ENCODE assay signal across 22 cellular contexts in genomic region chr6:158569036-158569435, GRCh38. TPM values are rescaled to one million over a fixed set of nuclear protein-coding genes. Genes with fewer than 3 reads are reported as not detected.
DNase-seq lines count a peak whose midpoint lies in the region; ATAC-seq and FAIRE-seq lines count a peak whose summit lies in the region.
"Had no signal": no experiment of that assay in that cellular context is flagged by ENCODE, and none has a peak within 500 bp of the region (broad histone marks: within the 10 kb centered on the region; RNA-seq: fewer than 3 reads in every experiment).

No MANE protein-coding gene starts in this region.

- ATAC-seq in activated T-helper 17 cell treated with anti-CD3 and anti-CD28 coated beads, Interleukin-2, amount 50 U/mL, for 72 hours (replicated peaks): no peak
- ATAC-seq in naive thymus-derived CD4-positive, alpha-beta T cell: no peak
- ATAC-seq: left ventricle myocardium superior, mucosa of descending colon, Right ventricle myocardium inferior had no signal

- intact Hi-C loops in naive thymus-derived CD4-positive, alpha-beta T cell (cut with micrococcal nuclease): loop anchor here in 1 of 2 donors (10.0 kb wide), 1 partner anchor 1294 kb away; no protein-coding TSS in a partner anchor

- H3K9me3 ChIP-seq in BLaER1: no peaks in the 10 kb centered on the region
- no peaks in the 10 kb centered on the region for H3K9me3 ChIP-seq in BLaER1 treated with 17β-estradiol and CSF1 and Interleukin-3, amounts not matched to agents 10 nM and 100 nM (replicated peaks in 1 of 11)
- no peaks in the 10 kb centered on the region for H3K9me3 ChIP-seq in naive thymus-derived CD4-positive, alpha-beta T cell (ENCODE audit: control insufficient read depth in 2 of 3, low read length in 3 of 3)
- H3K9me3 ChIP-seq: mucosa of descending colon, transverse colon had no signal

- no peaks in the 10 kb centered on the region for H3K9me3 Mint-ChIP-seq in activated T-helper 17 cell treated with anti-CD3 and anti-CD28 coated beads, Interleukin-2, amount 50 U/mL, for 72 hours
- no peaks in the 10 kb centered on the region for H3K9me3 Mint-ChIP-seq in naive thymus-derived CD4-positive, alpha-beta T cell

- peak overlapping the region; percentile 87 for H3K4me2 ChIP-seq in BLaER1
- H3K4me2 ChIP-seq in BLaER1 treated with 17β-estradiol and CSF1 and Interleukin-3, amounts not matched to agents 10 nM and 100 nM: peak overlapping the region; percentile 63 to 91 (median 82)
- H3K4me2 ChIP-seq: hepatocyte had no signal

- peak overlapping the region; percentile 51; the same call in 1 of the 2 replicates for H3K27ac ChIP-seq in BLaER1
- H3K27ac ChIP-seq in BLaER1 treated with 17β-estradiol and CSF1 and Interleukin-3, amounts not matched to agents 10 nM and 100 nM: peak overlapping the region in 9 of 11 experiments; percentile 23 to 76 (median 53); a peak in 13 of 22 replicates
- no peak overlapping the region for H3K27ac ChIP-seq in naive thymus-derived CD4-positive, alpha-beta T cell (ENCODE audit: low read depth, low read length)
- H3K27ac ChIP-seq: hepatocyte, transverse colon had no signal

- peaks cover 73% of the 10 kb centered on the region for H3K4me1 ChIP-seq in BLaER1
- H3K4me1 ChIP-seq in BLaER1 treated with 17β-estradiol and CSF1 and Interleukin-3, amounts not matched to agents 10 nM and 100 nM: peaks cover 65 to 83% (median 76%) of the 10 kb centered on the region in 10 experiments
- H3K4me1 ChIP-seq in naive thymus-derived CD4-positive, alpha-beta T cell (ENCODE audit: control insufficient read depth in 2 of 2, insufficient read depth in 2 of 2, low read length in 2 of 2): peaks cover 22 to 66% of the 10 kb centered on the region in 2 donors

- peaks cover 42% of the 10 kb centered on the region for H3K36me3 Mint-ChIP-seq in activated T-helper 17 cell treated with anti-CD3 and anti-CD28 coated beads, Interleukin-2, amount 50 U/mL, for 72 hours (ENCODE audit: low read depth)
- H3K36me3 Mint-ChIP-seq in naive thymus-derived CD4-positive, alpha-beta T cell: peaks cover 0 to 18% (median 7%) of the 10 kb centered on the region in 5 donors

- H3K4me3 ChIP-seq in BLaER1: no peak overlapping the region
- no peak overlapping the region for H3K4me3 ChIP-seq in BLaER1 treated with 17β-estradiol and CSF1 and Interleukin-3, amounts not matched to agents 10 nM and 100 nM
- H3K4me3 ChIP-seq in naive thymus-derived CD4-positive, alpha-beta T cell (ENCODE audit: low read length): no peak overlapping the region
- H3K4me3 ChIP-seq: hepatocyte, mucosa of descending colon, transverse colon had no signal

- peak overlapping the region; percentile 96 for H3K27ac Mint-ChIP-seq in activated T-helper 17 cell treated with anti-CD3 and anti-CD28 coated beads, Interleukin-2, amount 50 U/mL, for 72 hours
- H3K27ac Mint-ChIP-seq in naive thymus-derived CD4-positive, alpha-beta T cell: peak overlapping the region in 6 of 9 donors; percentile 84 to 93 (median 88)

- H3K27me3 ChIP-seq in BLaER1: no peaks in the 10 kb centered on the region
- H3K27me3 ChIP-seq in BLaER1 treated with 17β-estradiol and CSF1 and Interleukin-3, amounts not matched to agents 10 nM and 100 nM: no peaks in the 10 kb centered on the region
- H3K27me3 ChIP-seq in naive thymus-derived CD4-positive, alpha-beta T cell (ENCODE audit: control insufficient read depth in 2 of 2, insufficient read depth in 2 of 2, low read length in 2 of 2): no peaks in the 10 kb centered on the region
- H3K27me3 ChIP-seq: hepatocyte, transverse colon had no signal

- H3K27me3 Mint-ChIP-seq in activated T-helper 17 cell treated with anti-CD3 and anti-CD28 coated beads, Interleukin-2, amount 50 U/mL, for 72 hours: no peaks in the 10 kb centered on the region
- no peaks in the 10 kb centered on the region for H3K27me3 Mint-ChIP-seq in naive thymus-derived CD4-positive, alpha-beta T cell

- H4K20me1 ChIP-seq in BLaER1: peaks cover 66% of the 10 kb centered on the region
- H4K20me1 ChIP-seq in BLaER1 treated with 17β-estradiol and CSF1 and Interleukin-3, amounts not matched to agents 10 nM and 100 nM: peaks cover 52 to 100% (median 95%) of the 10 kb centered on the region in 11 experiments; a peak in 20 of 22 replicates

- DNase-seq in naive thymus-derived CD4-positive, alpha-beta T cell: no peak
- DNase-seq in GM03348 (ENCODE audit: low spot score): no peak
- no peak for DNase-seq in RCC 7860 (ENCODE audit: low spot score)
- no peak for DNase-seq in T1000 (lab: John Stamatoyannopoulos, UW)
- DNase-seq: AML-193; effector CD8-positive, alpha-beta T cell; foreskin melanocyte; left ventricle myocardium superior; mucosa of descending colon; NCI-H1092; NCI-H1930; NCI-H2227 treated with DMSO at 0.1 percent for 48 hours; NCI-H748 treated with DMSO at 0.1 percent for 48 hours; stimulated activated CD4-positive, alpha-beta T cell treated with anti-CD3 and anti-CD28 coated beads, Interleukin-2, amount 100 ng/mL, for 48 hours; transverse colon had no signal

- peak overlapping the region; percentile 86 for H3K4me3 Mint-ChIP-seq in activated T-helper 17 cell treated with anti-CD3 and anti-CD28 coated beads, Interleukin-2, amount 50 U/mL, for 72 hours
- H3K4me3 Mint-ChIP-seq in naive thymus-derived CD4-positive, alpha-beta T cell: peak overlapping the region in 4 of 10 donors; percentile 2 to 80 (median 30)

- POLR2A ChIA-PET in naive thymus-derived CD4-positive, alpha-beta T cell (lab: Charles Lee): interaction anchor here (0.5 to 2.8 kb wide), 4 partner anchors 11 to 269 kb away, joined by 3 to 13 read pairs (median 4); no protein-coding TSS in a partner anchor

- FAIRE-seq in RCC 7860 (lab: Jason Lieb, UNC): no peak
- FAIRE-seq: H1, TTC549 had no signal

- H3K36me3 ChIP-seq in BLaER1: peaks cover 10% of the 10 kb centered on the region
- peaks cover 9 to 33% (median 16%) of the 10 kb centered on the region in 11 experiments; a peak in 17 of 22 replicates for H3K36me3 ChIP-seq in BLaER1 treated with 17β-estradiol and CSF1 and Interleukin-3, amounts not matched to agents 10 nM and 100 nM
- H3K36me3 ChIP-seq in naive thymus-derived CD4-positive, alpha-beta T cell (ENCODE audit: control insufficient read depth in 2 of 3, insufficient read depth in 3 of 3, low read length in 3 of 3): peaks cover 0 to 21% (median 0%) of the 10 kb centered on the region in 3 experiments
- H3K36me3 ChIP-seq: transverse colon had no signal

- peak overlapping the region; percentile 52; the same call in 1 of the 2 replicates for H3K9ac ChIP-seq in BLaER1
- H3K9ac ChIP-seq in BLaER1 treated with 17β-estradiol and CSF1 and Interleukin-3, amounts not matched to agents 10 nM and 100 nM: peak overlapping the region in 8 of 11 experiments; percentile 20 to 63 (median 48); a peak in 8 of 22 replicates

- CTCF ChIA-PET in naive thymus-derived CD4-positive, alpha-beta T cell (lab: Charles Lee): interaction anchor here (0.9 to 1.2 kb wide), 3 partner anchors 10 to 87 kb away, joined by 3 read pairs; no protein-coding TSS in a partner anchor

- H3K4me1 Mint-ChIP-seq in activated T-helper 17 cell treated with anti-CD3 and anti-CD28 coated beads, Interleukin-2, amount 50 U/mL, for 72 hours: peaks cover 52% of the 10 kb centered on the region
- H3K4me1 Mint-ChIP-seq in naive thymus-derived CD4-positive, alpha-beta T cell: peaks cover 60 to 90% (median 74%) of the 10 kb centered on the region in 7 donors

RNA-seq across cellular contexts. Expression of gene TMEM181, which starts 9.1 kb away (rescaled TPM):
- total RNA-seq in activated T-helper 17 cell treated with anti-CD3 and anti-CD28 coated beads, Interleukin-2, amount 50 U/mL, for 72 hours: 10 to 100 TPM; 11.8 to 16.4 TPM
- total RNA-seq in naive thymus-derived CD4-positive, alpha-beta T cell: 10 to 100 TPM; 14.9 to 17.2 (median 16.5) TPM
- 1 to 10 TPM; 1.9 to 3.6 TPM for polyA plus RNA-seq in naive thymus-derived CD4-positive, alpha-beta T cell
